Comparison of ENCODE assay signal across 17 cellular contexts in the genomic region with DNA sequence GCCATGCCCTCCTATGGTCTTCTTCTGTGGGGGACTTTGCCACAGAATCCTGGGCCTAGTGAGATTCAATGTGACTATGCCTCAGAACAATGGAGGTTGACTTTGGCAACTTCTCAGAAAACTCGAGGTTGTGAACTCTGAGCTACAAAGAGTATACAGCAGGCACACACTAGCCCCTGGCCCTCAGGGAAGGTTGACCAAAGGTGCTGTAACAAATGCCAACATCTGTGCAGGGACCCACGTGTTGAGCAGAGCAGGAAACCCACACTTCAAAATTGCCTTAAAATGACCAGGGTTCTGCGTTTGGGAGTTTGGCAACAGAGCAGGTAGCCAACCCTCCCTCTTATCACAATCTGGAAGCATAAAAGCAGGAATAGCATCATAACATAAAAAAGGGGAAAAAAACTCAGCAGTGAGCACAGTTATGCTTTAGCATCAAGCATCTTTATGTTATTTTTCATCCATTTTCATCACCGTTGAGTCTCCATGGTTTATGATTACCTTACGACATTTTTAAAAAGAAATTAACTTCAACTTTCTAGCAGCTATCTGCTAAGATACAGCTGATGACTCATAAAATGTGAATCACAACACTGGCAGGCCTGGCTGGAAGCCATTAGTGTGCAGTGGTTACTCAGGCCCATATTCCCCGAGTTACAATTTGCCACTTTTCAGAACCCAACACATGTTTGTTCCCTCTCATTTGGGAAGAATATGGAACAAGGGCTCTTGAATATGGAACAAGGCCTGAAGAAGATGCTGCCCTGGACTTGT. TPM values are rescaled to one million over a fixed set of nuclear protein-coding genes. Genes with fewer than 3 reads are reported as not detected.
A peak's percentile ranks its signal among the peaks of the same experiment; 100 is the strongest.
DNase-seq lines count a peak whose midpoint lies in the region; ATAC-seq and TF ChIP-seq lines count a peak whose summit lies in the region.
"Had no signal": no experiment of that assay in that cellular context is flagged by ENCODE, and none has a peak within 500 bp of the region (broad histone marks: within the 10 kb centered on the region; RNA-seq: fewer than 3 reads in every experiment).

No MANE protein-coding gene starts in this region.

- peaks cover 9 to 25% of the 10 kb centered on the region in 2 donors for H3K27me3 Mint-ChIP-seq in CD8-positive, alpha-beta memory T cell

- no peaks in the 10 kb centered on the region for H3K27me3 ChIP-seq in vagina
- H3K27me3 ChIP-seq in CD8-positive, alpha-beta memory T cell (ENCODE audit: insufficient read depth, low read length, poor library complexity, severe bottlenecking), result no peaks in the 10 kb centered on the region

- no peak for TF ChIP-seq CTCF in fibroblast of pulmonary artery (IDR thresholded peaks at IDR 0.05; ENCODE audit: low read length, missing control alignments)
- no peak for TF ChIP-seq CTCF in vagina (IDR thresholded peaks at IDR 0.05)
- TF ChIP-seq CTCF in mucosa of descending colon (IDR thresholded peaks at IDR 0.05), result no peak

- CTCF ChIA-PET in CD8-positive, alpha-beta memory T cell (lab: Charles Lee), result no interaction called here

- POLR2A ChIA-PET in CD8-positive, alpha-beta memory T cell (lab: Charles Lee), result no interaction called here

- TF ChIP-seq POLR2A in vagina (IDR thresholded peaks at IDR 0.05), result no peak

- no peak for ATAC-seq in mucosa of descending colon
- ATAC-seq: heart left ventricle had no signal

- no peaks in the 10 kb centered on the region for H3K4me1 Mint-ChIP-seq in CD8-positive, alpha-beta memory T cell
- H3K4me1 Mint-ChIP-seq: central memory CD8-positive, alpha-beta T cell had no signal

- H3K9me3 Mint-ChIP-seq in CD8-positive, alpha-beta memory T cell, result no peaks in the 10 kb centered on the region
- H3K9me3 Mint-ChIP-seq: activated T-helper 1 cell treated with anti-CD3 and anti-CD28 coated beads, Interleukin-12 subunit alpha, Interleukin-12 subunit beta, Interleukin-2, Interleukin-4 antibody, amounts not matched to agents 30 ng/mL and 10 ng/mL and 1 ng/mL, durations not matched to agents 14 hours and 24 hours and 36 hours; central memory CD8-positive, alpha-beta T cell had no signal

- H3K27ac ChIP-seq in vagina, result no peak overlapping the region
- H3K27ac ChIP-seq in CD8-positive, alpha-beta memory T cell (ENCODE audit: low read depth, low read length), result no peak overlapping the region
- H3K27ac ChIP-seq: 22Rv1, heart left ventricle, SJSA1 had no signal

- H3K4me3 ChIP-seq in fibroblast of pulmonary artery (replicated peaks; ENCODE audit: low read depth, low read length) (no peak overlapping the region), vagina (no peak overlapping the region), mucosa of descending colon (no peak overlapping the region)
- no peak overlapping the region for H3K4me3 ChIP-seq in CD8-positive, alpha-beta memory T cell (ENCODE audit: low read length)
- H3K4me3 ChIP-seq: heart left ventricle, lung, SJSA1 had no signal

- no peak overlapping the region for H3K4me3 Mint-ChIP-seq in CD8-positive, alpha-beta memory T cell
- H3K4me3 Mint-ChIP-seq: activated T-helper 1 cell treated with anti-CD3 and anti-CD28 coated beads, Interleukin-12 subunit alpha, Interleukin-12 subunit beta, Interleukin-2, Interleukin-4 antibody, amounts not matched to agents 30 ng/mL and 10 ng/mL and 1 ng/mL, durations not matched to agents 14 hours and 24 hours and 36 hours; central memory CD8-positive, alpha-beta T cell had no signal

- no peaks in the 10 kb centered on the region for H3K9me3 ChIP-seq in vagina
- H3K9me3 ChIP-seq in mucosa of descending colon, result no peaks in the 10 kb centered on the region
- no peaks in the 10 kb centered on the region for H3K9me3 ChIP-seq in CD8-positive, alpha-beta memory T cell (ENCODE audit: low read length)
- H3K9me3 ChIP-seq: heart left ventricle, SJSA1 had no signal

- DNase-seq in DMS 273 (lab: John Stamatoyannopoulos, UW; ENCODE audit: unreplicated experiment) (peak; percentile 21), DMS 273 treated with DMSO at 0.1 percent for 48 hours (lab: John Stamatoyannopoulos, UW) (no peak), SW480 (ENCODE audit: low spot score) (peak; percentile 7), fibroblast of pulmonary artery (ENCODE audit: low read depth) (peak; percentile 72), vagina (ENCODE audit: extremely low spot score in 2 of 2) (peak; percentile 52 to 58), mucosa of descending colon (no peak), GOT3 (lab: John Stamatoyannopoulos, UW) (no peak)
- no peak for DNase-seq in CD8-positive, alpha-beta memory T cell
- DNase-seq: heart left ventricle, KG1, NCI-H446 had no signal

- intact Hi-C loops in vagina (cut with DNase I), result no loop called here
- intact Hi-C loops in mucosa of descending colon (cut with DNase I, micrococcal nuclease), result no loop called here

- H3K4me1 ChIP-seq in vagina (no peaks in the 10 kb centered on the region), mucosa of descending colon (ENCODE audit: low read depth) (no peaks in the 10 kb centered on the region)
- H3K4me1 ChIP-seq in CD8-positive, alpha-beta memory T cell (ENCODE audit: insufficient read depth, low read length), result no peaks in the 10 kb centered on the region
- H3K4me1 ChIP-seq: heart left ventricle had no signal

- no peaks in the 10 kb centered on the region for H3K36me3 Mint-ChIP-seq in CD8-positive, alpha-beta memory T cell

- H3K36me3 ChIP-seq in vagina, result no peaks in the 10 kb centered on the region
- H3K36me3 ChIP-seq in mucosa of descending colon (ENCODE audit: low read depth), result no peaks in the 10 kb centered on the region
- H3K36me3 ChIP-seq in CD8-positive, alpha-beta memory T cell (ENCODE audit: insufficient read depth, low read length), result no peaks in the 10 kb centered on the region
- H3K36me3 ChIP-seq: heart left ventricle, SJSA1 had no signal

- H3K27ac Mint-ChIP-seq in CD8-positive, alpha-beta memory T cell, result peak overlapping the region in 1 of 8 donors; percentile 8
- H3K27ac Mint-ChIP-seq: activated T-helper 1 cell treated with anti-CD3 and anti-CD28 coated beads, Interleukin-12 subunit alpha, Interleukin-12 subunit beta, Interleukin-2, Interleukin-4 antibody, amounts not matched to agents 30 ng/mL and 10 ng/mL and 1 ng/mL, durations not matched to agents 14 hours and 24 hours and 36 hours had no signal

RNA-seq across cellular contexts. Expression of gene PRLHR, which starts 11.1 kb away (rescaled TPM):
- total RNA-seq in vagina (23.1 TPM), mucosa of descending colon (not detected)
- not detected for total RNA-seq in CD8-positive, alpha-beta memory T cell
- not detected for polyA plus RNA-seq in CD8-positive, alpha-beta memory T cell
- total RNA-seq: activated T-helper 1 cell treated with anti-CD3 and anti-CD28 coated beads, Interleukin-12 subunit alpha, Interleukin-12 subunit beta, Interleukin-2, Interleukin-4 antibody, amounts not matched to agents 30 ng/mL and 10 ng/mL and 1 ng/mL, durations not matched to agents 14 hours and 24 hours and 36 hours; G401; heart left ventricle; lung; SJSA1 had no signal
- polyA plus RNA-seq: heart left ventricle, lung had no signal

Comparison
In these comparisons a context has a peak if more than half of its experiments do, and no peak if none do; other contexts are left out.
1. DNase-seq: peak in DMS 273 (single experiment), SW480 (single experiment), fibroblast of pulmonary artery (single experiment) and vagina (2 of 2); none in DMS 273 treated with DMSO at 0.1 percent for 48 hours (single experiment), mucosa of descending colon (0 of 3), GOT3 (single experiment) and CD8-positive, alpha-beta memory T cell (0 of 5).
2. RNA of gene PRLHR, which starts 11.1 kb away (total RNA-seq): 23.1 TPM in vagina (single experiment); not detected in mucosa of descending colon and not detected in CD8-positive, alpha-beta memory T cell; every median in the first group is over 10 times any median in the second.